8 cellular contexts compared by ENCODE assay signal in genomic region chr2:172101008-172101706, GRCh38. TPM values are rescaled to one million over a fixed set of nuclear protein-coding genes. Genes with fewer than 3 reads are reported as not detected.
DNase-seq lines count a peak whose midpoint lies in the region; ATAC-seq and TF ChIP-seq lines count a peak whose summit lies in the region.

No MANE protein-coding gene starts in this region.

- intact Hi-C loops in MCF 10A (cut with micrococcal nuclease) (loop anchor here (10.0 kb wide), 1 partner anchor 206 kb away; the partner anchor contains the start of gene SLC25A12), breast epithelium (cut with DNase I; ENCODE audit: low total_unique reads) (no loop called here), esophagus muscularis mucosa (cut with DNase I) (loop anchor here (5.0 to 10.0 kb wide), 3 partner anchors 289 to 506 kb away; no protein-coding TSS in a partner anchor)

- TF ChIP-seq POLR2A in breast epithelium (IDR thresholded peaks at IDR 0.05), result no peak
- TF ChIP-seq POLR2A in esophagus muscularis mucosa (IDR thresholded peaks at IDR 0.05; ENCODE audit: low read depth), result no peak

- H3K4me1 Mint-ChIP-seq in MCF 10A (ENCODE audit: insufficient read depth, unreplicated experiment), result peaks cover 28% of the 10 kb centered on the region

- H3K36me3 ChIP-seq in breast epithelium (no peaks in the 10 kb centered on the region), esophagus muscularis mucosa (no peaks in the 10 kb centered on the region), subcutaneous abdominal adipose tissue (ENCODE audit: control insufficient read depth in 5 of 5, insufficient read depth in 5 of 5, low read length in 5 of 5) (no peaks in the 10 kb centered on the region)

- peak overlapping the region; percentile 88 for H3K27ac Mint-ChIP-seq in MCF 10A (ENCODE audit: low read depth, unreplicated experiment)

- H3K9ac ChIP-seq in subcutaneous abdominal adipose tissue (ENCODE audit: low read length in 5 of 5), result no peak overlapping the region

- no peak overlapping the region for H3K4me3 Mint-ChIP-seq in MCF 10A (ENCODE audit: unreplicated experiment)

- DNase-seq in MCF 10A (ENCODE audit: unreplicated experiment) (no peak), breast epithelium (ENCODE audit: low spot score in 2 of 2) (no peak), RWPE1 (ENCODE audit: low spot score) (no peak), esophagus muscularis mucosa (ENCODE audit: extremely low spot score) (peak; percentile 77)
- DNase-seq in stimulated activated CD4-positive, alpha-beta T cell treated with anti-CD3 and anti-CD28 coated beads, Interleukin-1b, Interleukin-23, amount 100 ng/mL, for 48 hours, result no peak

- no peaks in the 10 kb centered on the region for H3K9me3 Mint-ChIP-seq in MCF 10A (ENCODE audit: unreplicated experiment)

- no peak overlapping the region for H3K27ac ChIP-seq in breast epithelium
- H3K27ac ChIP-seq in RWPE1, result peak overlapping the region; percentile 100
- H3K27ac ChIP-seq in esophagus muscularis mucosa (replicated peaks in 1 of 4), result no peak overlapping the region
- no peak overlapping the region for H3K27ac ChIP-seq in subcutaneous abdominal adipose tissue (ENCODE audit: low read depth, low read length)

- ATAC-seq in GM21717 (IDR thresholded peaks at IDR 0.05; ENCODE audit: unreplicated experiment), result no peak
- no peak for ATAC-seq in GM21723 (IDR thresholded peaks at IDR 0.05; ENCODE audit: unreplicated experiment)

- WGBS in esophagus muscularis mucosa, result 14% methylated on average over 32 of the region's 41 CpGs

- no peak for TF ChIP-seq CTCF in MCF 10A (IDR thresholded peaks at IDR 0.05; ENCODE audit: unreplicated experiment)
- no peak for TF ChIP-seq CTCF in breast epithelium (IDR thresholded peaks at IDR 0.05)
- TF ChIP-seq CTCF in RWPE1 (conservative IDR thresholded peaks at IDR 0.05; ENCODE audit: low read depth), result no peak
- no peak for TF ChIP-seq CTCF in esophagus muscularis mucosa (IDR thresholded peaks at IDR 0.05)

- CTCF ChIA-PET in MCF 10A (lab: Yijun Ruan, JAX), result interaction anchor here (1.6 to 2.6 kb wide), 2 partner anchors 26 to 288 kb away, joined by 4 to 10 read pairs; no protein-coding TSS in a partner anchor
- CTCF ChIA-PET in RWPE1 (lab: Yijun Ruan, JAX), result interaction anchor here (0.6 kb wide), 1 partner anchor 14 kb away, joined by 3 read pairs; no protein-coding TSS in a partner anchor

- H3K27me3 Mint-ChIP-seq in MCF 10A (ENCODE audit: insufficient read depth, unreplicated experiment), result no peaks in the 10 kb centered on the region

- POLR2A ChIA-PET in MCF 10A (lab: Yijun Ruan, JAX), result interaction anchor here (0.6 to 4.1 kb wide), 6 partner anchors 19 to 207 kb away, joined by 3 to 35 read pairs (median 18); partner anchors contain the start of genes HAT1, METAP1D and SLC25A12
- POLR2A ChIA-PET in RWPE1 (lab: Yijun Ruan, JAX; ENCODE audit: low non-redundant PET), result no interaction called here

- H3K36me3 Mint-ChIP-seq in MCF 10A (ENCODE audit: insufficient read depth, unreplicated experiment), result no peaks in the 10 kb centered on the region

- BruUV-seq in MCF 10A (replicated peaks; lab: Mats Ljungman, UMichigan), result TSS peak; percentile 38

- H3K27me3 ChIP-seq in breast epithelium (peaks cover 29 to 100% of the 10 kb centered on the region in 2 donors), esophagus muscularis mucosa (peaks cover 61 to 100% (median 100%) of the 10 kb centered on the region in 4 donors), subcutaneous abdominal adipose tissue (ENCODE audit: control insufficient read depth in 5 of 5, insufficient read depth in 4 of 5, low read length in 5 of 5) (peaks cover 75 to 95% (median 78%) of the 10 kb centered on the region in 5 donors)

- H3K4me1 ChIP-seq in breast epithelium (peaks cover 16 to 26% of the 10 kb centered on the region in 2 donors), esophagus muscularis mucosa (peaks cover 64 to 75% (median 73%) of the 10 kb centered on the region in 4 donors), subcutaneous abdominal adipose tissue (ENCODE audit: control insufficient read depth in 5 of 5, insufficient read depth in 5 of 5, low read length in 5 of 5) (peaks cover 3 to 66% (median 60%) of the 10 kb centered on the region in 5 donors)

- peak overlapping the region in 1 of 3 donors; percentile 71 for H3K4me3 ChIP-seq in breast epithelium
- H3K4me3 ChIP-seq in esophagus muscularis mucosa, result peak overlapping the region in 3 of 4 donors; percentile 50 to 63 (median 56)
- H3K4me3 ChIP-seq in subcutaneous abdominal adipose tissue (ENCODE audit: low read depth in 1 of 5, low read length in 5 of 5), result peak overlapping the region in 3 of 5 donors; percentile 22 to 65 (median 60)

- no peaks in the 10 kb centered on the region for H3K9me3 ChIP-seq in breast epithelium
- no peaks in the 10 kb centered on the region for H3K9me3 ChIP-seq in esophagus muscularis mucosa
- peaks cover 0 to 4% (median 0%) of the 10 kb centered on the region in 5 donors for H3K9me3 ChIP-seq in subcutaneous abdominal adipose tissue (ENCODE audit: control insufficient read depth in 5 of 5, low read length in 5 of 5)

- no peak for TF ChIP-seq EP300 in esophagus muscularis mucosa (IDR thresholded peaks at IDR 0.05)

RNA-seq across cellular contexts. Expression of gene DLX2, which starts 1.5 kb away (rescaled TPM):
- total RNA-seq in MCF 10A (2022) (1.1 and 1.9 TPM in 2 replicates), breast epithelium (under 1 TPM in 1 of 3 donors, not detected in 2; 0.44 TPM), esophagus muscularis mucosa (not detected)

RNA-seq across cellular contexts. Expression of gene DLX1, which starts 15.8 kb away (rescaled TPM):
- total RNA-seq in MCF 10A (2022) (0.77 and 0.81 TPM in 2 replicates), breast epithelium (under 1 TPM in 1 of 3 donors, not detected in 2; 0.29 TPM), esophagus muscularis mucosa (under 1 TPM in 3 of 4 donors, not detected in 1; 0.17 to 0.83 (median 0.23) TPM)
